Comparison of ENCODE assay signal across 26 cellular contexts in genomic region chr17:71495420-71495819, GRCh38.
A peak's percentile ranks its signal among the peaks of the same experiment; 100 is the strongest.
DNase-seq lines count a peak whose midpoint lies in the region; ATAC-seq, FAIRE-seq and TF ChIP-seq lines count a peak whose summit lies in the region.
"Had no signal": no experiment of that assay in that cellular context is flagged by ENCODE, and none has a peak within 500 bp of the region (broad histone marks: within the 10 kb centered on the region; RNA-seq: fewer than 3 reads in every experiment).

No MANE protein-coding gene starts in this region.

- H3K9me3 Mint-ChIP-seq in chondrocyte (ENCODE audit: low read depth) (no peaks in the 10 kb centered on the region), HFFc6 (no peaks in the 10 kb centered on the region)

- CTCF ChIA-PET in A549 (lab: Yijun Ruan, JAX): interaction anchor here (1.0 kb wide), 1 partner anchor 25 kb away, joined by 3 read pairs; no protein-coding TSS in a partner anchor

- TF ChIP-seq POLR2A in A549 (IDR thresholded peaks at IDR 0.05; ENCODE audit: low read length): no peak

- no peaks in the 10 kb centered on the region for H3K27me3 ChIP-seq in GM23248 (replicated peaks; ENCODE audit: insufficient read depth)
- H3K27me3 ChIP-seq in MM.1S (replicated peaks; ENCODE audit: insufficient read depth, low read length): no peaks in the 10 kb centered on the region
- H3K27me3 ChIP-seq: BE2C, BLaER1 had no signal

- H3K27me3 Mint-ChIP-seq in chondrocyte (ENCODE audit: low read depth) (no peaks in the 10 kb centered on the region), HFFc6 (ENCODE audit: insufficient read depth) (no peaks in the 10 kb centered on the region)
- H3K27me3 Mint-ChIP-seq: CD4-positive, alpha-beta memory T cell; CD4-positive, CD25-positive, alpha-beta regulatory T cell; CD8-positive, alpha-beta memory T cell had no signal

- no peak for ATAC-seq in A549
- no peak for ATAC-seq in activated CD4-positive, CD25-positive, alpha-beta regulatory T cell treated with anti-CD3 and anti-CD28 coated beads, Interleukin-2, amount 50 U/mL, for 24 hours

- H3K4me2 ChIP-seq in A549: no peak overlapping the region
- peak overlapping the region; percentile 34 for H3K4me2 ChIP-seq in GM23248 (ENCODE audit: unreplicated experiment)
- peak overlapping the region; percentile 30; the same call in 1 of the 2 replicates for H3K4me2 ChIP-seq in MM.1S (ENCODE audit: low read depth, low read length)
- H3K4me2 ChIP-seq: BLaER1 had no signal

- H3K4me1 Mint-ChIP-seq in chondrocyte (ENCODE audit: low read depth) (peaks cover 30% of the 10 kb centered on the region), HFFc6 (ENCODE audit: low read depth) (peaks cover 30% of the 10 kb centered on the region)
- H3K4me1 Mint-ChIP-seq: CD14-positive monocyte; CD4-positive, alpha-beta memory T cell; CD4-positive, CD25-positive, alpha-beta regulatory T cell; CD8-positive, alpha-beta memory T cell had no signal

- H3K9me2 ChIP-seq in GM23248 (ENCODE audit: insufficient read depth) (no peaks in the 10 kb centered on the region; the same call in 1 of the 2 replicates), MM.1S (replicated peaks; ENCODE audit: insufficient read depth, low read length) (no peaks in the 10 kb centered on the region)

- in situ Hi-C loops in GM23248 (cut with MboI): no loop called here

- no peaks in the 10 kb centered on the region for H3K79me2 ChIP-seq in GM23248 (ENCODE audit: insufficient read depth)
- no peaks in the 10 kb centered on the region for H3K79me2 ChIP-seq in MM.1S (ENCODE audit: low read length)

- TF ChIP-seq RAD21 in A549 (conservative IDR thresholded peaks at IDR 0.05 in 1 of 2, IDR thresholded peaks at IDR 0.05 in 1 of 2): no peak

- no peaks in the 10 kb centered on the region for H3K9me3 ChIP-seq in A549
- H3K9me3 ChIP-seq in GM23248 (ENCODE audit: low read depth): no peaks in the 10 kb centered on the region
- H3K9me3 ChIP-seq in MM.1S (replicated peaks; ENCODE audit: insufficient read depth, low read length): no peaks in the 10 kb centered on the region
- H3K9me3 ChIP-seq: BE2C, BLaER1 had no signal

- H4K20me1 ChIP-seq in GM23248 (ENCODE audit: insufficient read depth) (no peaks in the 10 kb centered on the region), MM.1S (ENCODE audit: insufficient read depth, low read length) (no peaks in the 10 kb centered on the region)
- H4K20me1 ChIP-seq: BLaER1 had no signal

- H3K4me3 ChIP-seq in A549: no peak overlapping the region
- H3K4me3 ChIP-seq in GM23248: no peak overlapping the region
- H3K4me3 ChIP-seq in MM.1S (ENCODE audit: low read length): no peak overlapping the region
- H3K4me3 ChIP-seq: BLaER1 had no signal

- no peaks in the 10 kb centered on the region for H3K4me1 ChIP-seq in A549
- peaks cover 48% of the 10 kb centered on the region for H3K4me1 ChIP-seq in GM23248 (ENCODE audit: insufficient read depth)
- peaks cover 32% of the 10 kb centered on the region for H3K4me1 ChIP-seq in MM.1S (ENCODE audit: low read length)
- H3K4me1 ChIP-seq: BE2C, BLaER1 had no signal

- H3K36me3 Mint-ChIP-seq in chondrocyte (ENCODE audit: low read depth) (no peaks in the 10 kb centered on the region), HFFc6 (ENCODE audit: low read depth) (no peaks in the 10 kb centered on the region)
- H3K36me3 Mint-ChIP-seq: CD14-positive monocyte; CD4-positive, alpha-beta memory T cell; CD4-positive, CD25-positive, alpha-beta regulatory T cell; CD8-positive, alpha-beta memory T cell had no signal

- POLR2A ChIA-PET in A549 (lab: Yijun Ruan, JAX): no interaction called here

- TF ChIP-seq EP300 in A549 (IDR thresholded peaks at IDR 0.05): no peak

- H3K4me3 Mint-ChIP-seq in chondrocyte (ENCODE audit: unreplicated experiment) (no peak overlapping the region), HFFc6 (no peak overlapping the region)
- H3K4me3 Mint-ChIP-seq: CD14-positive monocyte; CD4-positive, alpha-beta memory T cell; CD4-positive, CD25-positive, alpha-beta regulatory T cell; CD8-positive, alpha-beta memory T cell had no signal

- TF ChIP-seq CTCF in A549 (IDR thresholded peaks at IDR 0.05) (no peak), MM.1S (IDR thresholded peaks at IDR 0.05; ENCODE audit: low read length) (no peak), chondrocyte (IDR thresholded peaks at IDR 0.05) (no peak), HFFc6 (IDR thresholded peaks at IDR 0.05) (no peak)

- no peak for DNase-seq in A549 (ENCODE audit: low read depth in 1 of 2, low spot score in 1 of 2)
- DNase-seq in GM23248: no peak
- DNase-seq in MM.1S: peak; percentile 56
- no peak for DNase-seq in chondrocyte (ENCODE audit: low spot score)
- no peak for DNase-seq in HFFc6
- DNase-seq in stimulated activated naive CD4-positive, alpha-beta T cell treated with Interleukin-2 at 50 U/mL for 16 hours (lab: John Stamatoyannopoulos, UW): no peak
- DNase-seq: ACHN; BE2C; C1 segment of cervical spinal cord; CD4-positive, alpha-beta memory T cell; CD4-positive, CD25-positive, alpha-beta regulatory T cell; CD8-positive, alpha-beta memory T cell; COR-L47; DMS 273 treated with DMSO at 0.1 percent for 48 hours; DMS153; DMS53; DMS79; DND-41; EL; GDM1 had no signal

- no peaks in the 10 kb centered on the region for H3K36me3 ChIP-seq in GM23248 (ENCODE audit: low read depth)
- no peaks in the 10 kb centered on the region for H3K36me3 ChIP-seq in MM.1S (replicated peaks; ENCODE audit: insufficient read depth, low read length)
- H3K36me3 ChIP-seq: BE2C, BLaER1 had no signal

- H3K27ac Mint-ChIP-seq in chondrocyte (ENCODE audit: unreplicated experiment): peak overlapping the region; percentile 71
- no peak overlapping the region for H3K27ac Mint-ChIP-seq in HFFc6
- H3K27ac Mint-ChIP-seq: CD14-positive monocyte; CD4-positive, alpha-beta memory T cell; CD4-positive, CD25-positive, alpha-beta regulatory T cell; CD8-positive, alpha-beta memory T cell had no signal

- FAIRE-seq in A549 (lab: Jason Lieb, UNC): peak; percentile 61
- FAIRE-seq: GM12891, GM19239 had no signal

- H2AFZ ChIP-seq in GM23248 (no peak overlapping the region), MM.1S (ENCODE audit: low read length) (no peak overlapping the region)

- H3F3A ChIP-seq in GM23248 (ENCODE audit: insufficient read depth): peaks cover 40% of the 10 kb centered on the region
- H3F3A ChIP-seq in MM.1S (ENCODE audit: insufficient read depth, low read length): peaks cover 19% of the 10 kb centered on the region

- H3K9ac ChIP-seq in GM23248 (no peak overlapping the region), MM.1S (ENCODE audit: low read length) (no peak overlapping the region)
- H3K9ac ChIP-seq: BLaER1 had no signal

- H3K27ac ChIP-seq in A549 (no peak overlapping the region), GM23248 (0 out of 2 replicates have a peak overlapping the region, but pooled peaks have one; percentile 23), MM.1S (ENCODE audit: low read length) (peak overlapping the region; percentile 10; the same call in 1 of the 2 replicates)
- H3K27ac ChIP-seq: 22Rv1, BLaER1 had no signal

TF ChIP-seq in A549, 52 proteins besides CTCF, POLR2A, EP300 and RAD21:
- no peak for TF ChIP-seq POLR2AphosphoS2 (conservative IDR thresholded peaks at IDR 0.05; ENCODE audit: low read length)
- TF ChIP-seq HOXB13 (CRISPR knock-in tag; IDR thresholded peaks at IDR 0.05; ENCODE audit: low read depth): no peak
- TF ChIP-seq CBX2 (IDR thresholded peaks at IDR 0.05; ENCODE audit: borderline replicate concordance, low read depth): no peak
- no peak for TF ChIP-seq GATA3 (IDR thresholded peaks at IDR 0.05; ENCODE audit: borderline replicate concordance)

Comparison
In these comparisons a context has a peak if more than half of its experiments do, and no peak if none do; other contexts are left out.
1. H3K27ac ChIP-seq: peak in GM23248 (single experiment) and MM.1S (single experiment); none in A549 (0 of 2).